ENCODE assay signal across 9 cellular contexts in the genomic region with DNA sequence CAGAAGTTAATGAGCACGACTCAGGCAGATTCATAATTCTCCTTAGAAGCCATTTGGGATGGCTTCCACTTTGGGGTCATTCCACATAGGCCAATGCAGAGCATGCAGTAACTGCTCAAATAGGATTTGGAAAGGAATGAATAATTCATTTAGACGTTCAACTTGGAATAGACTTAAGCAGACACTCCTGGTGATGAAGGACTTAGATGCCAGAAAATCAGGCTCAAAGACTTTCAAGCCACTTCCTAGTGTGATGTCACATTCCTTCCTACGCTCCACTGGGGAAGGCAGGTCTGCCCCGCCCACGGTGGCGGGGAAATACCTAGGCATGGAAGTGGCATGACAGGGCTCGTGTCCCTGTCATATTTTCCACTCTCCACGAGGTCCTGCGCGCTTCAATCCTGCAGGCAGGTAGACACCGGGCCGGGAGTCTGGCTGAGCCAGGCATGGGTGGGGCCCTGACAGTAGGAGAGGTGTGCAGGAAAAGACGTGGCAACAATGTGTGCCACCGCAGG. TPM values are rescaled to one million over a fixed set of nuclear protein-coding genes. Genes with fewer than 3 reads are reported as not detected.
DNase-seq lines count a peak whose midpoint lies in the region; ATAC-seq and TF ChIP-seq lines count a peak whose summit lies in the region.
"Had no signal": no experiment of that assay in that cellular context is flagged by ENCODE, and none has a peak within 500 bp of the region (broad histone marks: within the 10 kb centered on the region; RNA-seq: fewer than 3 reads in every experiment).

A gene (plus strand): TSS at position 348 of the 515 bp plus-strand sequence. CDS start 845 bp downstream, outside the sequence.

- TF ChIP-seq POLR2A in gastroesophageal sphincter (IDR thresholded peaks at IDR 0.05), result no peak

- H3K36me3 Mint-ChIP-seq in progenitor cell of endocrine pancreas (ENCODE audit: insufficient read depth), result no peaks in the 10 kb centered on the region

- TF ChIP-seq CTCF in gastroesophageal sphincter (IDR thresholded peaks at IDR 0.05) (no peak), progenitor cell of endocrine pancreas (IDR thresholded peaks at IDR 0.05; ENCODE audit: unreplicated experiment) (no peak)

- ATAC-seq in gastroesophageal sphincter (no peak), HG02623 (IDR thresholded peaks at IDR 0.05; ENCODE audit: unreplicated experiment) (no peak)

- H3K27ac ChIP-seq in gastroesophageal sphincter, result peak within 1 kb of the TSS in 1 of 4 donors; percentile 71
- H3K27ac ChIP-seq: KMS-11 had no signal

- no peaks in the 10 kb centered on the region for H3K9me3 ChIP-seq in gastroesophageal sphincter

- H3K27me3 ChIP-seq in gastroesophageal sphincter, result peaks cover 22% of the 10 kb centered on the region

- peaks cover 0 to 14% (median 5%) of the 10 kb centered on the region in 3 donors for H3K4me1 ChIP-seq in gastroesophageal sphincter

- H3K9me3 Mint-ChIP-seq in progenitor cell of endocrine pancreas (ENCODE audit: low read depth), result peaks cover 4% of the 10 kb centered on the region

- peak within 1 kb of the TSS; percentile 31 to 57 for H3K4me3 ChIP-seq in gastroesophageal sphincter

- peak; percentile 78 for DNase-seq in CD1c-positive myeloid dendritic cell (ENCODE audit: extremely low spot score)
- peak; percentile 6 for DNase-seq in activated T-cell treated with anti-CD3 and anti-CD28 coated beads for 48 hours (ENCODE audit: low read depth)
- DNase-seq in progenitor cell of endocrine pancreas (ENCODE audit: low spot score, unreplicated experiment), result no peak
- no peak for DNase-seq in central memory CD4-positive, alpha-beta T cell
- DNase-seq in NCI-H1436 (lab: John Stamatoyannopoulos, UW), result no peak
- DNase-seq in NCI-H1105 treated with DMSO at 0.1 percent for 48 hours (lab: John Stamatoyannopoulos, UW), result no peak

- TF ChIP-seq EP300 in gastroesophageal sphincter (IDR thresholded peaks at IDR 0.05), result no peak

- WGBS in gastroesophageal sphincter (ENCODE audit: low coverage in 1 of 2), 2 donors, result 40 to 60% methylated on average over 1 to 5 of the region's 14 CpGs

- H3K27me3 Mint-ChIP-seq in progenitor cell of endocrine pancreas, result peaks cover 33% of the 10 kb centered on the region

- peak within 1 kb of the TSS; percentile 73 for H3K4me3 Mint-ChIP-seq in progenitor cell of endocrine pancreas (ENCODE audit: low read depth)

- H3K4me1 Mint-ChIP-seq in progenitor cell of endocrine pancreas (ENCODE audit: low read depth), result peaks cover 4% of the 10 kb centered on the region

- H3K36me3 ChIP-seq in gastroesophageal sphincter, result no peaks in the 10 kb centered on the region

- peak within 1 kb of the TSS; percentile 41 for H3K27ac Mint-ChIP-seq in progenitor cell of endocrine pancreas

RNA-seq across cellular contexts. Expression of the gene that starts here (rescaled TPM):
- under 1 TPM in 3 of 4 donors, not detected in 1; 0.40 to 0.87 (median 0.47) TPM for total RNA-seq in gastroesophageal sphincter
- total RNA-seq in progenitor cell of endocrine pancreas, result not detected in 2 replicates

Comparison
In these comparisons a context has a peak if more than half of its experiments do, and no peak if none do; other contexts are left out.
1. DNase-seq: peak in CD1c-positive myeloid dendritic cell (single experiment) and activated T-cell treated with anti-CD3 and anti-CD28 coated beads for 48 hours (single experiment); none in progenitor cell of endocrine pancreas (single experiment), central memory CD4-positive, alpha-beta T cell (single experiment), NCI-H1436 (single experiment) and NCI-H1105 treated with DMSO at 0.1 percent for 48 hours (single experiment).